In the genomic region with DNA sequence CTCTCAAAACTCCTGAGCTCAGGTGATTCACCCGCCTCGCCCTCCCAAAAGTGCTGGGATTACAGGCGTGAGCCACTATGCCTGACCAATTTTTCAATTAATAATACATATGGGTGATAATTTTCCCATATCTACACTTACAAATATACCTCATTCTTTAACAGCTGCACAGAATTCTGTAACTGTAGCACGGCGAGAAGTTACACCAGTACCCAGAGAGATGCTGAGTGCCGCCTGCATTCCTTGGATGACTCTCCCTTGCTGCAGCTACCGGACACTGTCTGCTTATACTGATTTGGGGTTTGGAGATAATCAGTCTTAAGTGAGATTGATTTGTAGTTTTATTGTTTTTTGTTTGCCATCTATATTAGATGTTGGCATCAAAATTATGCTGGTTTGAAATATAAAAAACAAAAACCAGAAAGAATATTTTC, we compare ENCODE assay signal across 10 cellular contexts. TPM values are rescaled to one million over a fixed set of nuclear protein-coding genes. Genes with fewer than 3 reads are reported as not detected.
A peak's percentile ranks its signal among the peaks of the same experiment; 100 is the strongest.
DNase-seq lines count a peak whose midpoint lies in the region; ATAC-seq and TF ChIP-seq lines count a peak whose summit lies in the region.
"Had no signal": no experiment of that assay in that cellular context is flagged by ENCODE, and none has a peak within 500 bp of the region (broad histone marks: within the 10 kb centered on the region; RNA-seq: fewer than 3 reads in every experiment).

No MANE protein-coding gene starts in this region.

- peaks cover 15% of the 10 kb centered on the region; the same call in 1 of the 2 replicates for H3K36me3 ChIP-seq in SU-DHL-6 (ENCODE audit: low read length)
- peaks cover 0 to under 1% (median 0%) of the 10 kb centered on the region in 3 experiments for H3K36me3 ChIP-seq in naive thymus-derived CD4-positive, alpha-beta T cell (ENCODE audit: control insufficient read depth in 2 of 3, insufficient read depth in 3 of 3, low read length in 3 of 3)
- H3K36me3 ChIP-seq in hepatocyte (replicated peaks; ENCODE audit: insufficient read depth, low read depth), result no peaks in the 10 kb centered on the region

- ATAC-seq in GM19023 (IDR thresholded peaks at IDR 0.05; ENCODE audit: unreplicated experiment) (peak; percentile 29), HG02763 (IDR thresholded peaks at IDR 0.05; ENCODE audit: unreplicated experiment) (peak; percentile 18), GM18858 (IDR thresholded peaks at IDR 0.05; ENCODE audit: unreplicated experiment) (no peak)
- no peak for ATAC-seq in naive thymus-derived CD4-positive, alpha-beta T cell

- CTCF ChIA-PET in naive thymus-derived CD4-positive, alpha-beta T cell (lab: Charles Lee), result interaction anchor here (1.1 kb wide), 1 partner anchor 42 kb away, joined by 5 read pairs; no protein-coding TSS in a partner anchor

- H3K27me3 Mint-ChIP-seq in naive thymus-derived CD4-positive, alpha-beta T cell, result no peaks in the 10 kb centered on the region
- H3K27me3 Mint-ChIP-seq in progenitor cell of endocrine pancreas, result no peaks in the 10 kb centered on the region
- H3K27me3 Mint-ChIP-seq: activated T-cell treated with anti-CD3 and anti-CD28 coated beads, Interleukin-2, amount 50 U/mL, for 24 hours had no signal

- peaks cover 34 to 77% (median 59%) of the 10 kb centered on the region in 7 donors for H3K4me1 Mint-ChIP-seq in naive thymus-derived CD4-positive, alpha-beta T cell
- peaks cover 20% of the 10 kb centered on the region for H3K4me1 Mint-ChIP-seq in progenitor cell of endocrine pancreas (ENCODE audit: low read depth)

- H3K27ac ChIP-seq in SU-DHL-6 (ENCODE audit: low read depth, low read length), result peak overlapping the region; percentile 77
- no peak overlapping the region for H3K27ac ChIP-seq in naive thymus-derived CD4-positive, alpha-beta T cell (ENCODE audit: low read depth, low read length)
- H3K27ac ChIP-seq in hepatocyte, result no peak overlapping the region

- peaks cover 11 to 45% (median 34%) of the 10 kb centered on the region in 5 donors for H3K36me3 Mint-ChIP-seq in naive thymus-derived CD4-positive, alpha-beta T cell
- H3K36me3 Mint-ChIP-seq in progenitor cell of endocrine pancreas (ENCODE audit: insufficient read depth), result peaks cover 21% of the 10 kb centered on the region

- peak overlapping the region; percentile 38 for H3K4me3 ChIP-seq in SU-DHL-6 (ENCODE audit: insufficient read depth, low read length, poor library complexity, severe bottlenecking)
- H3K4me3 ChIP-seq in naive thymus-derived CD4-positive, alpha-beta T cell (ENCODE audit: low read length), result no peak overlapping the region
- H3K4me3 ChIP-seq in hepatocyte, result no peak overlapping the region

- peak overlapping the region; percentile 41 for H3K9ac ChIP-seq in SU-DHL-6 (ENCODE audit: low read length)

- H3K4me3 Mint-ChIP-seq in naive thymus-derived CD4-positive, alpha-beta T cell, result peak overlapping the region in 2 of 10 donors; percentile 7
- H3K4me3 Mint-ChIP-seq in progenitor cell of endocrine pancreas (ENCODE audit: low read depth), result no peak overlapping the region
- H3K4me3 Mint-ChIP-seq: nephron had no signal

- peaks cover 0 to 18% of the 10 kb centered on the region in 2 donors for H3K4me1 ChIP-seq in naive thymus-derived CD4-positive, alpha-beta T cell (ENCODE audit: control insufficient read depth in 2 of 2, insufficient read depth in 2 of 2, low read length in 2 of 2)
- peaks cover 11% of the 10 kb centered on the region for H3K4me1 ChIP-seq in hepatocyte (ENCODE audit: insufficient read depth)

- 90% methylated on average over 7 of the region's 7 CpGs for WGBS in hepatocyte (ENCODE audit: low lambda C conversion rate, missing lambda C conversion rate)

- H3K27me3 ChIP-seq in SU-DHL-6 (ENCODE audit: low read length) (no peaks in the 10 kb centered on the region), hepatocyte (no peaks in the 10 kb centered on the region)
- H3K27me3 ChIP-seq in naive thymus-derived CD4-positive, alpha-beta T cell (ENCODE audit: control insufficient read depth in 2 of 2, insufficient read depth in 2 of 2, low read length in 2 of 2), result no peaks in the 10 kb centered on the region

- POLR2A ChIA-PET in naive thymus-derived CD4-positive, alpha-beta T cell (lab: Charles Lee), result no interaction called here

- H3K4me2 ChIP-seq in SU-DHL-6 (ENCODE audit: low read depth, low read length, poor library complexity, severe bottlenecking), result peak overlapping the region; percentile 79
- no peak overlapping the region for H3K4me2 ChIP-seq in hepatocyte

- peak overlapping the region in 7 of 9 donors; percentile 6 to 87 (median 60) for H3K27ac Mint-ChIP-seq in naive thymus-derived CD4-positive, alpha-beta T cell
- no peak overlapping the region for H3K27ac Mint-ChIP-seq in progenitor cell of endocrine pancreas
- H3K27ac Mint-ChIP-seq: nephron had no signal

- intact Hi-C loops in naive thymus-derived CD4-positive, alpha-beta T cell (cut with micrococcal nuclease), result no loop called here

- H3K9me3 ChIP-seq in SU-DHL-6 (ENCODE audit: insufficient read depth, low read length) (no peaks in the 10 kb centered on the region), hepatocyte (ENCODE audit: low read depth) (no peaks in the 10 kb centered on the region)
- no peaks in the 10 kb centered on the region for H3K9me3 ChIP-seq in naive thymus-derived CD4-positive, alpha-beta T cell (ENCODE audit: control insufficient read depth in 2 of 3, low read length in 3 of 3)

- peaks cover 0 to 12% (median 0%) of the 10 kb centered on the region in 11 donors for H3K9me3 Mint-ChIP-seq in naive thymus-derived CD4-positive, alpha-beta T cell
- no peaks in the 10 kb centered on the region for H3K9me3 Mint-ChIP-seq in progenitor cell of endocrine pancreas (ENCODE audit: low read depth)
- H3K9me3 Mint-ChIP-seq: activated T-cell treated with anti-CD3 and anti-CD28 coated beads, Interleukin-2, amount 50 U/mL, for 24 hours; nephron had no signal

- H2AFZ ChIP-seq in SU-DHL-6 (ENCODE audit: low read depth, low read length, severe bottlenecking) (no peak overlapping the region), hepatocyte (no peak overlapping the region)

- DNase-seq in naive thymus-derived CD4-positive, alpha-beta T cell, result no peak
- DNase-seq in hepatocyte (ENCODE audit: low spot score) (no peak), NCI-H1048 (lab: John Stamatoyannopoulos, UW) (no peak), progenitor cell of endocrine pancreas (ENCODE audit: low spot score, unreplicated experiment) (no peak)
- DNase-seq: activated T-cell treated with anti-CD3 and anti-CD28 coated beads, Interleukin-2, amount 50 U/mL, for 24 hours had no signal

- TF ChIP-seq CTCF in SU-DHL-6 (IDR thresholded peaks at IDR 0.05; ENCODE audit: insufficient read depth, low read length, poor library complexity, severe bottlenecking) (no peak), hepatocyte (IDR thresholded peaks at IDR 0.05; ENCODE audit: poor library complexity) (no peak), progenitor cell of endocrine pancreas (IDR thresholded peaks at IDR 0.05; ENCODE audit: unreplicated experiment) (no peak)

- H4K20me1 ChIP-seq in SU-DHL-6 (ENCODE audit: low read depth, low read length), result peaks cover 4% of the 10 kb centered on the region; the same call in 1 of the 2 replicates
- no peaks in the 10 kb centered on the region for H4K20me1 ChIP-seq in hepatocyte (ENCODE audit: insufficient read depth, poor library complexity, severe bottlenecking)

- no peaks in the 10 kb centered on the region for H3K9me2 ChIP-seq in SU-DHL-6 (replicated peaks; ENCODE audit: insufficient read depth, low read length)
- H3K9me2 ChIP-seq in hepatocyte (replicated peaks; ENCODE audit: insufficient read depth), result no peaks in the 10 kb centered on the region

- H3F3A ChIP-seq in SU-DHL-6 (ENCODE audit: insufficient read depth), result peaks cover 19% of the 10 kb centered on the region; the same call in 1 of the 2 replicates

- H3K79me2 ChIP-seq in SU-DHL-6 (ENCODE audit: insufficient read depth, low read length) (peaks cover 85% of the 10 kb centered on the region), hepatocyte (peaks cover 41% of the 10 kb centered on the region)

RNA-seq across cellular contexts. Expression of a gene that starts 5.8 kb away (rescaled TPM):
- 10 to 100 TPM in 4 of 5 experiments, 1 to 10 TPM in 1; 8.7 to 38.8 (median 12.3) TPM for total RNA-seq in naive thymus-derived CD4-positive, alpha-beta T cell
- polyA plus RNA-seq in naive thymus-derived CD4-positive, alpha-beta T cell, result 10 to 100 TPM; 11.5 to 19.9 TPM
- total RNA-seq in hepatocyte (20.2 and 21.7 TPM in 2 replicates), progenitor cell of endocrine pancreas (10.4 TPM in 2 replicates)
- 16.5 and 18.3 TPM in 2 replicates for polyA plus RNA-seq in hepatocyte

RNA-seq across cellular contexts. Expression of a gene that starts 17.3 kb away (rescaled TPM):
- 10 to 100 TPM; 15.5 to 35.0 (median 19.8) TPM for total RNA-seq in naive thymus-derived CD4-positive, alpha-beta T cell
- polyA plus RNA-seq in naive thymus-derived CD4-positive, alpha-beta T cell, result 1 to 10 TPM; 5.0 to 5.7 TPM
- total RNA-seq in hepatocyte (14.8 and 16.6 TPM in 2 replicates), progenitor cell of endocrine pancreas (1.4 and 1.8 TPM in 2 replicates)
- polyA plus RNA-seq in hepatocyte, result 6.2 and 7.1 TPM in 2 replicates

RNA-seq across cellular contexts. Expression of a gene that starts 48.3 kb away (rescaled TPM):
- 10 to 100 TPM in 4 of 5 experiments, 1 to 10 TPM in 1; 7.3 to 21.0 (median 17.0) TPM for total RNA-seq in naive thymus-derived CD4-positive, alpha-beta T cell
- 10 to 100 TPM; 16.4 to 23.8 TPM for polyA plus RNA-seq in naive thymus-derived CD4-positive, alpha-beta T cell
- 36.8 and 48.1 TPM in 2 replicates for total RNA-seq in hepatocyte
- 19.4 and 22.6 TPM in 2 replicates for polyA plus RNA-seq in hepatocyte
- total RNA-seq in progenitor cell of endocrine pancreas, result 17.0 and 18.6 TPM in 2 replicates

Comparison
In these comparisons a context has a peak if more than half of its experiments do, and no peak if none do; other contexts are left out.
1. ATAC-seq: peak in GM19023 (single experiment) and HG02763 (single experiment); none in naive thymus-derived CD4-positive, alpha-beta T cell (single experiment) and GM18858 (single experiment).